ENCODE assay signal across 21 cellular contexts in the genomic region with DNA sequence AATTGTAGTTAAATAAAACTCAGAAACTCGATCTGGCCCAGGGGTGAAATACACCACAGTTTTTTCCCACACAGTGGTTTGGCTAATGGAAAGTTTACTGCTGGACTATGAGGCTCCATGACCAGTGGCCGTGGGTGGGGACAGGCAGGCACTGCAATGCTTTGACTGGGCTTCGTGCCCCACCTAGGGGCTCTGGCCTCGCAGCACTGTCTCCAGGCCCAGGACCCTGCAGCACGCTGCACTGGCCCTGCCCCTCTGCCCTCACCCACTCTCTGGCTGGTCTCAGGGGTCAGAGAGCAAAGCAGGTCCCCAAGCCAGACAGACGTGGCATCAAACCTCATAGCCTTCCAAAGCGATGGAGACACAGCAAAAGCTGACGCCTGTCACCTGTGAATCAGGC. TPM values are rescaled to one million over a fixed set of nuclear protein-coding genes. Genes with fewer than 3 reads are reported as not detected.
A peak's percentile ranks its signal among the peaks of the same experiment; 100 is the strongest.
DNase-seq lines count a peak whose midpoint lies in the region; ATAC-seq, FAIRE-seq and TF ChIP-seq lines count a peak whose summit lies in the region.
"Had no signal": no experiment of that assay in that cellular context is flagged by ENCODE, and none has a peak within 500 bp of the region (broad histone marks: within the 10 kb centered on the region; RNA-seq: fewer than 3 reads in every experiment).

No MANE protein-coding gene starts in this region.

- no peak overlapping the region for H3K4ac ChIP-seq in neuronal stem cell (ENCODE audit: low read length)

- H3K9me1 ChIP-seq in K562 (ENCODE audit: control insufficient read depth, insufficient read depth, low read length): no peaks in the 10 kb centered on the region

- in situ Hi-C loops in K562 (cut with MboI): no loop called here

- DNase-seq in H7 (peak; percentile 55), K562 (ENCODE audit: extremely low read depth in 1 of 4, low spot score in 3 of 4) (no peak), neuronal stem cell (ENCODE audit: low spot score) (no peak), NCI-H446 treated with DMSO at 0.1 percent for 48 hours (lab: John Stamatoyannopoulos, UW) (no peak)
- DNase-seq in activated CD4-positive, alpha-beta T cell treated with anti-CD3 and anti-CD28 coated beads, Interleukin-2, amount 50 U/mL, for 1 hour: no peak
- no peak for DNase-seq in activated CD8-positive, alpha-beta memory T cell treated with anti-CD3 and anti-CD28 coated beads for 24 hours
- DNase-seq: CD4-positive, alpha-beta T cell; HFFc6; KG1; MG63; NCI-H2029; NCI-H446; NCI-H526 treated with DMSO at 0.1 percent for 48 hours; SHP77 had no signal

- no peak overlapping the region for H4K91ac ChIP-seq in neuronal stem cell (ENCODE audit: low read depth, low read length, poor library complexity)

- H2BK12ac ChIP-seq in neuronal stem cell (ENCODE audit: low read length): no peak overlapping the region

- no peak overlapping the region for H3K23ac ChIP-seq in neuronal stem cell (ENCODE audit: low read depth, low read length, poor library complexity)

- H3K79me1 ChIP-seq in neuronal stem cell (ENCODE audit: low read depth, low read length): no peaks in the 10 kb centered on the region

- no peaks in the 10 kb centered on the region for H3K36me3 ChIP-seq in BLaER1
- no peaks in the 10 kb centered on the region; the same call in 1 of the 2 replicates for H3K36me3 ChIP-seq in H7 (replicated peaks; ENCODE audit: control insufficient read depth, insufficient read depth, low read length)
- H3K36me3 ChIP-seq in K562 (ENCODE audit: control insufficient read depth, insufficient read depth, low read length): no peaks in the 10 kb centered on the region
- H3K36me3 ChIP-seq in neuronal stem cell (replicated peaks in 1 of 2; ENCODE audit: control insufficient read depth in 2 of 2, insufficient read depth in 2 of 2, low read length in 2 of 2): no peaks in the 10 kb centered on the region
- H3K36me3 ChIP-seq: HAP-1, MG63 had no signal

- TF ChIP-seq EP300 in K562 (IDR thresholded peaks at IDR 0.05; ENCODE audit: low read length): no peak

- peak; percentile 28 to 32 (median 31); a peak in 5 of 6 replicates for TF ChIP-seq CTCF in K562 (IDR thresholded peaks at IDR 0.05 in 2 of 3, conservative IDR thresholded peaks at IDR 0.05 in 1 of 3; ENCODE audit: insufficient read depth in 2 of 3, low read depth in 1 of 3, low read length in 3 of 3)

- peak; percentile 20 to 42; a peak in 3 of 4 replicates for TF ChIP-seq RAD21 in K562 (CRISPR knock-in tag; conservative IDR thresholded peaks at IDR 0.05 in 1 of 2, IDR thresholded peaks at IDR 0.05 in 1 of 2)

- BruUV-seq in K562 (replicated peaks; lab: Mats Ljungman, UMichigan): no TSS peak

- no peak for FAIRE-seq in K562 (lab: Jason Lieb, UNC)
- FAIRE-seq: A204.1, D721Med, GM19239 had no signal

- H3K4me3 ChIP-seq in BLaER1: no peak overlapping the region
- H3K4me3 ChIP-seq in H7 (ENCODE audit: insufficient read depth, low read depth, low read length): no peak overlapping the region
- no peak overlapping the region for H3K4me3 ChIP-seq in K562
- H3K4me3 ChIP-seq in neuronal stem cell (ENCODE audit: low read length in 2 of 2): no peak overlapping the region
- H3K4me3 ChIP-seq: BLaER1 treated with 17β-estradiol and CSF1 and Interleukin-3, amounts not matched to agents 10 nM and 100 nM; HAP-1; MG63 had no signal

- CTCF ChIA-PET in K562 (lab: Yijun Ruan, JAX; ENCODE audit: low intra/inter-chr PET ratio): no interaction called here

- no peak overlapping the region for H2BK15ac ChIP-seq in neuronal stem cell (ENCODE audit: low read length)

- POLR2A ChIA-PET in K562 (lab: Yijun Ruan, JAX): no interaction called here

- peaks cover 16% of the 10 kb centered on the region for H3K9me3 ChIP-seq in BLaER1
- 0 out of 2 replicates have a peak, but pooled peaks cover 1% of the 10 kb centered on the region for H3K9me3 ChIP-seq in K562 (replicated peaks; ENCODE audit: control insufficient read depth, insufficient read depth, low read depth, low read length)
- peaks cover 0 to 8% of the 10 kb centered on the region in 2 donors for H3K9me3 ChIP-seq in neuronal stem cell (replicated peaks in 1 of 2; ENCODE audit: control insufficient read depth in 2 of 2, insufficient read depth in 1 of 2, low read depth in 1 of 2, low read length in 2 of 2)
- H3K9me3 ChIP-seq: HAP-1 had no signal

- H2AFZ ChIP-seq in K562 (ENCODE audit: low read depth, low read length) (no peak overlapping the region), neuronal stem cell (ENCODE audit: low read length) (no peak overlapping the region)

- H3K9ac ChIP-seq in BLaER1 (no peak overlapping the region), K562 (ENCODE audit: insufficient read depth in 1 of 2, low read depth in 2 of 2, low read length in 2 of 2) (no peak overlapping the region), neuronal stem cell (ENCODE audit: low read depth, low read length, poor library complexity) (no peak overlapping the region)
- H3K9ac ChIP-seq: BLaER1 treated with 17β-estradiol and CSF1 and Interleukin-3, amounts not matched to agents 10 nM and 100 nM had no signal

- WGBS in K562 (ENCODE audit: insufficient coverage, low coverage, missing lambda C conversion rate): 7% methylated on average over 7 of the region's 8 CpGs
- no CpG with 5 or more reads among the region's 8 CpGs for WGBS in neuronal stem cell (ENCODE audit: extremely low coverage in 2 of 2, insufficient read length in 2 of 2, insufficient replicate concordance in 1 of 2), 2 donors

- no peak for TF ChIP-seq POLR2A in K562 (conservative IDR thresholded peaks at IDR 0.05)

- H4K20me1 ChIP-seq in BLaER1 (no peaks in the 10 kb centered on the region), K562 (replicated peaks; ENCODE audit: control insufficient read depth, insufficient read depth, low read length) (no peaks in the 10 kb centered on the region)
- H4K20me1 ChIP-seq: BLaER1 treated with 17β-estradiol and CSF1 and Interleukin-3, amounts not matched to agents 10 nM and 100 nM had no signal

- H3K79me2 ChIP-seq in K562 (ENCODE audit: control insufficient read depth, insufficient read depth, low read length): no peaks in the 10 kb centered on the region

- H3K4me1 ChIP-seq in BLaER1 (peaks cover 50% of the 10 kb centered on the region), K562 (replicated peaks in 1 of 2; ENCODE audit: control insufficient read depth in 2 of 2, insufficient read depth in 2 of 2, low read length in 2 of 2) (peaks cover 0 to 6% of the 10 kb centered on the region in 2 experiments; a peak in 2 of 5 replicates), neuronal stem cell (ENCODE audit: control insufficient read depth in 2 of 2, insufficient read depth in 1 of 2, low read depth in 1 of 2, low read length in 2 of 2) (peaks cover 3 to 9% of the 10 kb centered on the region in 2 donors)
- H3K4me1 ChIP-seq: HAP-1 had no signal

- H3K27ac ChIP-seq in BLaER1 (peak overlapping the region; percentile 6; the same call in 1 of the 2 replicates), K562 (ENCODE audit: extremely low read depth, low read depth, low read length) (no peak overlapping the region), neuronal stem cell (replicated peaks; ENCODE audit: low read length) (no peak overlapping the region)
- H3K27ac ChIP-seq: BLaER1 treated with 17β-estradiol and CSF1 and Interleukin-3, amounts not matched to agents 10 nM and 100 nM; RWPE1 had no signal

- no peaks in the 10 kb centered on the region for H3K27me3 ChIP-seq in BLaER1
- no peaks in the 10 kb centered on the region; the same call in 1 of the 2 replicates for H3K27me3 ChIP-seq in H7 (ENCODE audit: control insufficient read depth, insufficient read depth, low read length)
- peaks cover 0 to 22% of the 10 kb centered on the region in 2 experiments; a peak in 2 of 5 replicates for H3K27me3 ChIP-seq in K562 (ENCODE audit: control insufficient read depth in 2 of 2, insufficient read depth in 2 of 2, low read length in 2 of 2)
- H3K27me3 ChIP-seq in neuronal stem cell (ENCODE audit: control insufficient read depth in 3 of 3, insufficient read depth in 3 of 3, low read depth in 1 of 3, low read length in 3 of 3): no peaks in the 10 kb centered on the region
- H3K27me3 ChIP-seq: BLaER1 treated with 17β-estradiol and CSF1 and Interleukin-3, amounts not matched to agents 10 nM and 100 nM; MG63 had no signal

- intact Hi-C loops in K562 (cut with micrococcal nuclease): no loop called here

- H4K8ac ChIP-seq in neuronal stem cell (ENCODE audit: low read depth, low read length): no peak overlapping the region

- no peak overlapping the region for H3K14ac ChIP-seq in neuronal stem cell (ENCODE audit: low read length)

- H2AK5ac ChIP-seq in neuronal stem cell (ENCODE audit: low read depth, low read length): no peak overlapping the region

- H3K4me2 ChIP-seq in BLaER1 (no peak overlapping the region), K562 (ENCODE audit: insufficient read depth, low read length) (no peak overlapping the region), neuronal stem cell (ENCODE audit: insufficient read depth, low read length, poor library complexity, severe bottlenecking) (no peak overlapping the region)

- no peak overlapping the region for H2BK120ac ChIP-seq in neuronal stem cell (ENCODE audit: low read depth, low read length)

- H2BK5ac ChIP-seq in neuronal stem cell (ENCODE audit: low read length): no peak overlapping the region

- peak; percentile 80 for ATAC-seq in K562

- H3K18ac ChIP-seq in neuronal stem cell (ENCODE audit: low read length): peak overlapping the region; percentile 45

TF ChIP-seq in K562, 482 proteins besides CTCF, POLR2A, EP300 and RAD21 (continues in another document):
- TF ChIP-seq FOXK1 (CRISPR knock-in tag; IDR thresholded peaks at IDR 0.05; ENCODE audit: borderline replicate concordance) (no peak), KHSRP (IDR thresholded peaks at IDR 0.05) (no peak)

RNA-seq across cellular contexts. Expression of gene B3GNT7, which starts 13.4 kb away (rescaled TPM):
- 52.9 and 70.4 TPM in 2 replicates for total RNA-seq in H7 (2014; rRNA removed; shearing (Covaris generic))
- not detected in 2 replicates for total RNA-seq in K562 (2011; cell fraction: chromatin; rRNA removed; ENCODE audit: low replicate concordance)
- total RNA-seq in K562 (2011; cell fraction: nucleolus; rRNA removed): not detected in 2 replicates
- not detected in 2 replicates for total RNA-seq in K562 (2011; cell fraction: nucleoplasm; rRNA removed)
- not detected in 2 replicates for total RNA-seq in K562 (2014; rRNA removed)
- not detected in 2 replicates for total RNA-seq in K562 (2014; rRNA removed; fragmentation: Illumina TruSeq; extraction: Trizol)
- total RNA-seq in K562 (2015; rRNA removed; fragmentation: Illumina TruSeq; extraction: Trizol): not detected in 2 replicates
- 0.20 and 0.69 TPM in 2 replicates for total RNA-seq in K562 (2021)
- not detected in 2 replicates for polyA plus RNA-seq in K562 (2011; rRNA removed)
- polyA plus RNA-seq in K562 (2011; cell fraction: cytosol; rRNA removed): not detected in 2 replicates
- 0.09 TPM in 1 of 2 replicates, not detected in the other for polyA plus RNA-seq in K562 (2011; cell fraction: nucleus; rRNA removed)
- not detected in 2 replicates for polyA plus RNA-seq in K562 (2012)
- not detected in 2 replicates for polyA plus RNA-seq in K562 (2014; fragmentation: Illumina TruSeq; extraction: Trizol)
- polyA plus RNA-seq in K562 (2014; fragmentation: Nextera tagmentation; extraction: Ambion mirVana): not detected
- not detected in 2 replicates for polyA plus RNA-seq in K562 (2014; rRNA removed)
- polyA minus RNA-seq in K562 (2011; rRNA and poly(A)+ RNA removed): not detected in 2 replicates
- not detected in 2 replicates for polyA minus RNA-seq in K562 (2011; cell fraction: cytosol; rRNA and poly(A)+ RNA removed)
- not detected in 2 replicates for polyA minus RNA-seq in K562 (2011; cell fraction: nucleus; rRNA and poly(A)+ RNA removed)
- 1.0 TPM for polyA plus RNA-seq in neuronal stem cell (2013, experiment 1 of 2)
- 0.84 TPM for polyA plus RNA-seq in neuronal stem cell (2013, experiment 2 of 2)

Comparison
In these comparisons a context has a peak if more than half of its experiments do, and no peak if none do; other contexts are left out.
1. RNA of gene B3GNT7, which starts 13.4 kb away (total RNA-seq): 52.9 to 70.4 TPM in H7; 0.20 to 0.69 TPM in K562; every median in the first group is over 10 times any median in the second.